2 cellular contexts compared by ENCODE assay signal in the genomic region with DNA sequence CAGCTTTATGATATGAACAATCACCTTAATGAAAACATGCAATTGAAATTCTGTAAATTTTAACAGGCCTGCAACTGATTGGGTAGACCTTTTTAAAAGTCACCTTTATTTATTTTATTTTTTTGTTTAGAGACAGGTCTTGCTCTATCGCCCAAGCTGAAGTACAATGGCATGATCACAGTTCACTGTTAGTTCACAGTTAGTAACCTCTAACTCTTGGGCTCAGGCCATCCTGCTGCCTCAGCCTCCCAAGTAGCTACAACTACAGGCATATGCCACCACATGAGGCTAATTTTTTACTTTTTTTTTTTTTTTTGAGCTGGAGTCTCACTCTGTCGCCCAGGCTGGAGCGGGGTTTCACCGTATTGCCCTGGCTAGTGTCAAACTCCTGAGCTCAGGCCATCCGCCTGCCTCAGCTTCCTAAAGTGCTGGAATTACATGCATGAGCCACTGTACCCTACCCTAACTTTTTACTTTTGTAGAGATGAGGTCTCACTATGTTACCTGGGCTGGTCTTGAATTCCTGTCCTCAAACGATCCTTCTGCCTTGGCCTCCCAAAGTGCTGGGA.
TF ChIP-seq lines count a peak whose summit lies in the region.

No MANE protein-coding gene starts in this region.

TF ChIP-seq in HepG2, 621 proteins besides CTCF, POLR2A, EP300 and RAD21:
- TF ChIP-seq ZNF674 (CRISPR knock-in tag; IDR thresholded peaks at IDR 0.05; ENCODE audit: low read depth), result no peak
- no peak for TF ChIP-seq ZNF256 (CRISPR knock-in tag; conservative IDR thresholded peaks at IDR 0.05)
- TF ChIP-seq, protein P1, sequence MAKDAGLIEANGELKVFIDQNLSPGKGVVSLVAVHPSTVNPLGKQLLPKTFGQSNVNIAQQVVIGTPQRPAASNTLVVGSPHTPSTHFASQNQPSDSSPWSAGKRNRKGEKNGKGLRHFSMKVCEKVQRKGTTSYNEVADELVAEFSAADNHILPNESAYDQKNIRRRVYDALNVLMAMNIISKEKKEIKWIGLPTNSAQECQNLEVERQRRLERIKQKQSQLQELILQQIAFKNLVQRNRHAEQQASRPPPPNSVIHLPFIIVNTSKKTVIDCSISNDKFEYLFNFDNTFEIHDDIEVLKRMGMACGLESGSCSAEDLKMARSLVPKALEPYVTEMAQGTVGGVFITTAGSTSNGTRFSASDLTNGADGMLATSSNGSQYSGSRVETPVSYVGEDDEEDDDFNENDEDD (CRISPR knock-in tag; IDR thresholded peaks at IDR 0.05; ENCODE audit: borderline replicate concordance), result no peak
- no peak for TF ChIP-seq ZKSCAN1 (IDR thresholded peaks at IDR 0.05; ENCODE audit: low read length)
- TF ChIP-seq, protein P2, sequence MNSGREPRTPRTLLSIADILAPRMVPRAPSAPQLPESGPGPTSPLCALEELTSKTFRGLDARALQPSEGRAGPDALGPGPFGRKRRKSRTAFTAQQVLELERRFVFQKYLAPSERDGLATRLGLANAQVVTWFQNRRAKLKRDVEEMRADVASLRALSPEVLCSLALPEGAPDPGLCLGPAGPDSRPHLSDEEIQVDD (CRISPR knock-in tag; IDR thresholded peaks at IDR 0.05; ENCODE audit: borderline replicate concordance), result no peak
- TF ChIP-seq, protein P3, sequence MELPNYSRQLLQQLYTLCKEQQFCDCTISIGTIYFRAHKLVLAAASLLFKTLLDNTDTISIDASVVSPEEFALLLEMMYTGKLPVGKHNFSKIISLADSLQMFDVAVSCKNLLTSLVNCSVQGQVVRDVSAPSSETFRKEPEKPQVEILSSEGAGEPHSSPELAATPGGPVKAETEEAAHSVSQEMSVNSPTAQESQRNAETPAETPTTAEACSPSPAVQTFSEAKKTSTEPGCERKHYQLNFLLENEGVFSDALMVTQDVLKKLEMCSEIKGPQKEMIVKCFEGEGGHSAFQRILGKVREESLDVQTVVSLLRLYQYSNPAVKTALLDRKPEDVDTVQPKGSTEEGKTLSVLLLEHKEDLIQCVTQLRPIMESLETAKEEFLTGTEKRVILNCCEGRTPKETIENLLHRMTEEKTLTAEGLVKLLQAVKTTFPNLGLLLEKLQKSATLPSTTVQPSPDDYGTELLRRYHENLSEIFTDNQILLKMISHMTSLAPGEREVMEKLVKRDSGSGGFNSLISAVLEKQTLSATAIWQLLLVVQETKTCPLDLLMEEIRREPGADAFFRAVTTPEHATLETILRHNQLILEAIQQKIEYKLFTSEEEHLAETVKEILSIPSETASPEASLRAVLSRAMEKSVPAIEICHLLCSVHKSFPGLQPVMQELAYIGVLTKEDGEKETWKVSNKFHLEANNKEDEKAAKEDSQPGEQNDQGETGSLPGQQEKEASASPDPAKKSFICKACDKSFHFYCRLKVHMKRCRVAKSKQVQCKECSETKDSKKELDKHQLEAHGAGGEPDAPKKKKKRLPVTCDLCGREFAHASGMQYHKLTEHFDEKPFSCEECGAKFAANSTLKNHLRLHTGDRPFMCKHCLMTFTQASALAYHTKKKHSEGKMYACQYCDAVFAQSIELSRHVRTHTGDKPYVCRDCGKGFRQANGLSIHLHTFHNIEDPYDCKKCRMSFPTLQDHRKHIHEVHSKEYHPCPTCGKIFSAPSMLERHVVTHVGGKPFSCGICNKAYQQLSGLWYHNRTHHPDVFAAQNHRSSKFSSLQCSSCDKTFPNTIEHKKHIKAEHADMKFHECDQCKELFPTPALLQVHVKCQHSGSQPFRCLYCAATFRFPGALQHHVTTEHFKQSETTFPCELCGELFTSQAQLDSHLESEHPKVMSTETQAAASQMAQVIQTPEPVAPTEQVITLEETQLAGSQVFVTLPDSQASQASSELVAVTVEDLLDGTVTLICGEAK (IDR thresholded peaks at IDR 0.05), result no peak
- TF ChIP-seq, protein P3 (CRISPR knock-in tag; IDR thresholded peaks at IDR 0.05), result no peak
- no peak for TF ChIP-seq ZFP36L1 (CRISPR knock-in tag; IDR thresholded peaks at IDR 0.05)
- TF ChIP-seq ZNF136 (CRISPR knock-in tag; IDR thresholded peaks at IDR 0.05; ENCODE audit: low read depth), result no peak
- no peak for TF ChIP-seq ZNF777 (CRISPR knock-in tag; IDR thresholded peaks at IDR 0.05)
- no peak for TF ChIP-seq MIER2 (CRISPR knock-in tag; IDR thresholded peaks at IDR 0.05)
- no peak for TF ChIP-seq NCOA2 (CRISPR knock-in tag; IDR thresholded peaks at IDR 0.05)
- TF ChIP-seq ATF1 (CRISPR knock-in tag; IDR thresholded peaks at IDR 0.05), result no peak
- no peak for TF ChIP-seq TMF1 (CRISPR knock-in tag; IDR thresholded peaks at IDR 0.05; ENCODE audit: low read depth)
- no peak for TF ChIP-seq TEAD2 (CRISPR knock-in tag; IDR thresholded peaks at IDR 0.05)

TF ChIP-seq in GM12878, 131 proteins besides CTCF, POLR2A, EP300 and RAD21:
- TF ChIP-seq GATAD2B (conservative IDR thresholded peaks at IDR 0.05; ENCODE audit: low read depth) (no peak), CEBPB (IDR thresholded peaks at IDR 0.05; ENCODE audit: borderline replicate concordance in 1 of 2, low read depth in 2 of 2, low read length in 2 of 2) (no peak), STAT1 (conservative IDR thresholded peaks at IDR 0.05) (no peak), CREM (IDR thresholded peaks at IDR 0.05; ENCODE audit: low read depth) (no peak), EGR1 (IDR thresholded peaks at IDR 0.05; ENCODE audit: borderline replicate concordance in 1 of 2, low read depth in 2 of 2, low read length in 2 of 2) (no peak), TCF7 (IDR thresholded peaks at IDR 0.05; ENCODE audit: borderline replicate concordance) (no peak)
- TF ChIP-seq, protein P4, sequence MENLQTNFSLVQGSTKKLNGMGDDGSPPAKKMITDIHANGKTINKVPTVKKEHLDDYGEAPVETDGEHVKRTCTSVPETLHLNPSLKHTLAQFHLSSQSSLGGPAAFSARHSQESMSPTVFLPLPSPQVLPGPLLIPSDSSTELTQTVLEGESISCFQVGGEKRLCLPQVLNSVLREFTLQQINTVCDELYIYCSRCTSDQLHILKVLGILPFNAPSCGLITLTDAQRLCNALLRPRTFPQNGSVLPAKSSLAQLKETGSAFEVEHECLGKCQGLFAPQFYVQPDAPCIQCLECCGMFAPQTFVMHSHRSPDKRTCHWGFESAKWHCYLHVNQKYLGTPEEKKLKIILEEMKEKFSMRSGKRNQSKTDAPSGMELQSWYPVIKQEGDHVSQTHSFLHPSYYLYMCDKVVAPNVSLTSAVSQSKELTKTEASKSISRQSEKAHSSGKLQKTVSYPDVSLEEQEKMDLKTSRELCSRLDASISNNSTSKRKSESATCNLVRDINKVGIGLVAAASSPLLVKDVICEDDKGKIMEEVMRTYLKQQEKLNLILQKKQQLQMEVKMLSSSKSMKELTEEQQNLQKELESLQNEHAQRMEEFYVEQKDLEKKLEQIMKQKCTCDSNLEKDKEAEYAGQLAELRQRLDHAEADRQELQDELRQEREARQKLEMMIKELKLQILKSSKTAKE (IDR thresholded peaks at IDR 0.05; ENCODE audit: low read depth, poor library complexity, severe bottlenecking), result no peak
- TF ChIP-seq, protein P5, sequence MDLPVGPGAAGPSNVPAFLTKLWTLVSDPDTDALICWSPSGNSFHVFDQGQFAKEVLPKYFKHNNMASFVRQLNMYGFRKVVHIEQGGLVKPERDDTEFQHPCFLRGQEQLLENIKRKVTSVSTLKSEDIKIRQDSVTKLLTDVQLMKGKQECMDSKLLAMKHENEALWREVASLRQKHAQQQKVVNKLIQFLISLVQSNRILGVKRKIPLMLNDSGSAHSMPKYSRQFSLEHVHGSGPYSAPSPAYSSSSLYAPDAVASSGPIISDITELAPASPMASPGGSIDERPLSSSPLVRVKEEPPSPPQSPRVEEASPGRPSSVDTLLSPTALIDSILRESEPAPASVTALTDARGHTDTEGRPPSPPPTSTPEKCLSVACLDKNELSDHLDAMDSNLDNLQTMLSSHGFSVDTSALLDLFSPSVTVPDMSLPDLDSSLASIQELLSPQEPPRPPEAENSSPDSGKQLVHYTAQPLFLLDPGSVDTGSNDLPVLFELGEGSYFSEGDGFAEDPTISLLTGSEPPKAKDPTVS (IDR thresholded peaks at IDR 0.05; ENCODE audit: low read depth, low read length), result no peak
- TF ChIP-seq, protein P6, sequence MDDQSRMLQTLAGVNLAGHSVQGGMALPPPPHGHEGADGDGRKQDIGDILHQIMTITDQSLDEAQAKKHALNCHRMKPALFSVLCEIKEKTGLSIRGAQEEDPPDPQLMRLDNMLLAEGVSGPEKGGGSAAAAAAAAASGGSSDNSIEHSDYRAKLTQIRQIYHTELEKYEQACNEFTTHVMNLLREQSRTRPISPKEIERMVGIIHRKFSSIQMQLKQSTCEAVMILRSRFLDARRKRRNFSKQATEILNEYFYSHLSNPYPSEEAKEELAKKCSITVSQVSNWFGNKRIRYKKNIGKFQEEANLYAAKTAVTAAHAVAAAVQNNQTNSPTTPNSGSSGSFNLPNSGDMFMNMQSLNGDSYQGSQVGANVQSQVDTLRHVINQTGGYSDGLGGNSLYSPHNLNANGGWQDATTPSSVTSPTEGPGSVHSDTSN (IDR thresholded peaks at IDR 0.05; ENCODE audit: insufficient replicate concordance, low read depth, low read length), result no peak
